In the genomic region with DNA sequence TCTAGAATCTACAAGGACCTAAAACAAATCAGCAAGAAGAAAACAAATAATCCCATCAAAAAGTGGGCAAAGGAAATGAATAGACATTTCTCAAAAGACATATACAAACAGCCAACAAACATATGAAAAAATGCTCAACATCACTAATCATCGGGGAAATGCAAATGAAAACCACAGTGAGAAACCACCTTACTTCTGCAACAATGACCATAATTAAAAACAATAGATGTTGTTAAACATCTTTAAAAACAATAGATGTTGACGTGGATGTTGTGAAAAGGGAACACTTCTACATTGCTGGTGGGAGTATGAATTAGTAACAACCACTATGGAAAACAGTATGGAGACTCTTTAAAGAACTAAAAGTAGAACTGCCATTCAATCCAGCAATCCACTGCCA, we compare ENCODE assay signal across 15 cellular contexts.
DNase-seq lines count a peak whose midpoint lies in the region; ATAC-seq and TF ChIP-seq lines count a peak whose summit lies in the region.
"Had no signal": no experiment of that assay in that cellular context is flagged by ENCODE, and none has a peak within 500 bp of the region (broad histone marks: within the 10 kb centered on the region; RNA-seq: fewer than 3 reads in every experiment).

No MANE protein-coding gene starts in this region.

- H3K4me2 ChIP-seq in mesenchymal stem cell (ENCODE audit: low read length, poor library complexity, severe bottlenecking) = no peak overlapping the region
- H3K4me2 ChIP-seq: BLaER1 had no signal

- WGBS in mesenchymal stem cell = 80% methylated on average over 2 of the region's 2 CpGs

- H3K27ac Mint-ChIP-seq in stimulated activated naive CD8-positive, alpha-beta T cell treated with anti-CD3 and anti-CD28 coated beads, Interleukin-15, Interleukin-2, amounts not matched to agents 100 ng/mL and 50 ng/mL, for 24 hours = peak overlapping the region; percentile 56
- no peak overlapping the region for H3K27ac Mint-ChIP-seq in T-helper 17 cell
- H3K27ac Mint-ChIP-seq in effector memory CD8-positive, alpha-beta T cell = peak overlapping the region; percentile 27 to 70

- H2BK5ac ChIP-seq in mesenchymal stem cell (ENCODE audit: low read depth, low read length, poor library complexity, severe bottlenecking) = no peak overlapping the region

- no peak overlapping the region for H4K8ac ChIP-seq in mesenchymal stem cell (ENCODE audit: low read length)

- intact Hi-C loops in mucosa of descending colon (cut with DNase I, micrococcal nuclease) = no loop called here

- no peak overlapping the region for H2BK120ac ChIP-seq in mesenchymal stem cell (ENCODE audit: low read depth, low read length)

- H3K4me3 Mint-ChIP-seq in stimulated activated naive CD8-positive, alpha-beta T cell treated with anti-CD3 and anti-CD28 coated beads, Interleukin-15, Interleukin-2, amounts not matched to agents 100 ng/mL and 50 ng/mL, for 24 hours = no peak overlapping the region
- H3K4me3 Mint-ChIP-seq in T-helper 17 cell = peak overlapping the region; percentile 25
- H3K4me3 Mint-ChIP-seq in effector memory CD8-positive, alpha-beta T cell = peak overlapping the region; percentile 26 to 64

- no peak overlapping the region for H3K4me3 ChIP-seq in mesenchymal stem cell (ENCODE audit: insufficient read depth in 1 of 2, low read depth in 1 of 2, low read length in 2 of 2)
- no peak overlapping the region for H3K4me3 ChIP-seq in mucosa of descending colon
- H3K4me3 ChIP-seq: BLaER1, HAP-1, Peyer's patch had no signal

- H3K4me1 Mint-ChIP-seq in stimulated activated naive CD8-positive, alpha-beta T cell treated with anti-CD3 and anti-CD28 coated beads, Interleukin-15, Interleukin-2, amounts not matched to agents 100 ng/mL and 50 ng/mL, for 24 hours (ENCODE audit: low read depth) = peaks cover 94% of the 10 kb centered on the region
- peaks cover 50% of the 10 kb centered on the region for H3K4me1 Mint-ChIP-seq in T-helper 17 cell
- peaks cover 64 to 97% of the 10 kb centered on the region in 2 donors for H3K4me1 Mint-ChIP-seq in effector memory CD8-positive, alpha-beta T cell (ENCODE audit: low read depth in 2 of 2)

- no peaks in the 10 kb centered on the region for H3K27me3 Mint-ChIP-seq in stimulated activated naive CD8-positive, alpha-beta T cell treated with anti-CD3 and anti-CD28 coated beads, Interleukin-15, Interleukin-2, amounts not matched to agents 100 ng/mL and 50 ng/mL, for 24 hours
- no peaks in the 10 kb centered on the region for H3K27me3 Mint-ChIP-seq in T-helper 17 cell
- H3K27me3 Mint-ChIP-seq in effector memory CD8-positive, alpha-beta T cell = no peaks in the 10 kb centered on the region

- H2BK15ac ChIP-seq in mesenchymal stem cell (ENCODE audit: low read depth, poor library complexity, severe bottlenecking) = no peak overlapping the region

- DNase-seq in stimulated activated naive CD8-positive, alpha-beta T cell treated with anti-CD3 and anti-CD28 coated beads, Interleukin-15, Interleukin-2, amounts not matched to agents 100 U/mL and 50 U/mL, for 24 hours = no peak
- no peak for DNase-seq in T-helper 17 cell
- DNase-seq in effector memory CD8-positive, alpha-beta T cell = no peak
- no peak for DNase-seq in mesenchymal stem cell
- no peak for DNase-seq in SKM-1 treated with dmso at 0.1 percent for 144 hours (lab: John Stamatoyannopoulos, UW; ENCODE audit: unreplicated experiment)
- no peak for DNase-seq in mucosa of descending colon
- DNase-seq: Caco-2, Kasumi-1, NCI-H1930, NCI-H2171 treated with DMSO at 0.1 percent for 48 hours, Peyer's patch, Right ventricle myocardium superior had no signal

- peaks cover 3% of the 10 kb centered on the region for H3K9me3 Mint-ChIP-seq in stimulated activated naive CD8-positive, alpha-beta T cell treated with anti-CD3 and anti-CD28 coated beads, Interleukin-15, Interleukin-2, amounts not matched to agents 100 ng/mL and 50 ng/mL, for 24 hours
- H3K9me3 Mint-ChIP-seq in effector memory CD8-positive, alpha-beta T cell = no peaks in the 10 kb centered on the region

- H3K4ac ChIP-seq in mesenchymal stem cell (ENCODE audit: low read depth in 1 of 2, low read length in 2 of 2) = no peak overlapping the region

- H3K36me3 ChIP-seq in mesenchymal stem cell (ENCODE audit: control insufficient read depth in 1 of 2, insufficient read depth in 2 of 2, low read depth in 1 of 2, low read length in 2 of 2) (peaks cover 0 to 53% of the 10 kb centered on the region in 2 experiments), mucosa of descending colon (ENCODE audit: low read depth) (no peaks in the 10 kb centered on the region)
- H3K36me3 ChIP-seq: HAP-1, Peyer's patch had no signal

- no peak overlapping the region for H3K27ac ChIP-seq in mesenchymal stem cell (ENCODE audit: low read length, poor library complexity, severe bottlenecking)
- H3K27ac ChIP-seq: BLaER1, Peyer's patch had no signal

- peaks cover 18% of the 10 kb centered on the region for H3K79me1 ChIP-seq in mesenchymal stem cell (replicated peaks; ENCODE audit: low read length, poor library complexity, severe bottlenecking)

- no peak overlapping the region for H3K9ac ChIP-seq in mesenchymal stem cell (ENCODE audit: low read length)
- H3K9ac ChIP-seq: BLaER1 had no signal

- H3K9me3 ChIP-seq in T-helper 17 cell (ENCODE audit: control insufficient read depth, low read length, poor library complexity, severe bottlenecking) = no peaks in the 10 kb centered on the region
- H3K9me3 ChIP-seq in mesenchymal stem cell (ENCODE audit: control insufficient read depth, low read length) = no peaks in the 10 kb centered on the region
- no peaks in the 10 kb centered on the region for H3K9me3 ChIP-seq in mucosa of descending colon
- H3K9me3 ChIP-seq: Caco-2, HAP-1, Peyer's patch had no signal

- no peak overlapping the region for H2AK5ac ChIP-seq in mesenchymal stem cell (ENCODE audit: low read length, severe bottlenecking)

- H2BK12ac ChIP-seq in mesenchymal stem cell (ENCODE audit: low read length in 2 of 2) = no peak overlapping the region

- ATAC-seq in stimulated activated naive CD8-positive, alpha-beta T cell treated with anti-CD3 and anti-CD28 coated beads, Interleukin-15, Interleukin-2, amounts not matched to agents 100 U/mL and 50 U/mL, for 24 hours = no peak
- ATAC-seq in T-helper 17 cell = no peak
- peak; percentile 57 for ATAC-seq in effector memory CD8-positive, alpha-beta T cell (replicated peaks)
- no peak for ATAC-seq in mucosa of descending colon

- H3K4me1 ChIP-seq in mesenchymal stem cell (ENCODE audit: control insufficient read depth, insufficient read depth, low read depth, low read length) (peaks cover 1% of the 10 kb centered on the region), mucosa of descending colon (ENCODE audit: low read depth) (no peaks in the 10 kb centered on the region)
- H3K4me1 ChIP-seq: Caco-2 had no signal

- no peak overlapping the region for H4K91ac ChIP-seq in mesenchymal stem cell (ENCODE audit: low read length)

- H3K36me3 Mint-ChIP-seq in stimulated activated naive CD8-positive, alpha-beta T cell treated with anti-CD3 and anti-CD28 coated beads, Interleukin-15, Interleukin-2, amounts not matched to agents 100 ng/mL and 50 ng/mL, for 24 hours (ENCODE audit: low read depth) = peaks cover 90% of the 10 kb centered on the region
- H3K36me3 Mint-ChIP-seq in T-helper 17 cell (ENCODE audit: low read depth) = peaks cover 4% of the 10 kb centered on the region
- H3K36me3 Mint-ChIP-seq in effector memory CD8-positive, alpha-beta T cell (ENCODE audit: insufficient read depth) = peaks cover 20% of the 10 kb centered on the region

- no peak overlapping the region for H2AFZ ChIP-seq in mesenchymal stem cell (ENCODE audit: low read depth, low read length)

- TF ChIP-seq CTCF in mucosa of descending colon (IDR thresholded peaks at IDR 0.05) = no peak

- H3K14ac ChIP-seq in mesenchymal stem cell (ENCODE audit: low read length in 2 of 2) = no peak overlapping the region

- H3K18ac ChIP-seq in mesenchymal stem cell (ENCODE audit: low read depth in 1 of 2, low read length in 2 of 2) = no peak overlapping the region

- no peaks in the 10 kb centered on the region for H3K27me3 ChIP-seq in mesenchymal stem cell (ENCODE audit: control insufficient read depth in 1 of 2, insufficient read depth in 1 of 2, low read length in 2 of 2)
- H3K27me3 ChIP-seq: BLaER1, Peyer's patch had no signal

- no peak overlapping the region for H3K23ac ChIP-seq in mesenchymal stem cell (ENCODE audit: low read length in 2 of 2)
